22 cellular contexts compared by ENCODE assay signal in the genomic region with DNA sequence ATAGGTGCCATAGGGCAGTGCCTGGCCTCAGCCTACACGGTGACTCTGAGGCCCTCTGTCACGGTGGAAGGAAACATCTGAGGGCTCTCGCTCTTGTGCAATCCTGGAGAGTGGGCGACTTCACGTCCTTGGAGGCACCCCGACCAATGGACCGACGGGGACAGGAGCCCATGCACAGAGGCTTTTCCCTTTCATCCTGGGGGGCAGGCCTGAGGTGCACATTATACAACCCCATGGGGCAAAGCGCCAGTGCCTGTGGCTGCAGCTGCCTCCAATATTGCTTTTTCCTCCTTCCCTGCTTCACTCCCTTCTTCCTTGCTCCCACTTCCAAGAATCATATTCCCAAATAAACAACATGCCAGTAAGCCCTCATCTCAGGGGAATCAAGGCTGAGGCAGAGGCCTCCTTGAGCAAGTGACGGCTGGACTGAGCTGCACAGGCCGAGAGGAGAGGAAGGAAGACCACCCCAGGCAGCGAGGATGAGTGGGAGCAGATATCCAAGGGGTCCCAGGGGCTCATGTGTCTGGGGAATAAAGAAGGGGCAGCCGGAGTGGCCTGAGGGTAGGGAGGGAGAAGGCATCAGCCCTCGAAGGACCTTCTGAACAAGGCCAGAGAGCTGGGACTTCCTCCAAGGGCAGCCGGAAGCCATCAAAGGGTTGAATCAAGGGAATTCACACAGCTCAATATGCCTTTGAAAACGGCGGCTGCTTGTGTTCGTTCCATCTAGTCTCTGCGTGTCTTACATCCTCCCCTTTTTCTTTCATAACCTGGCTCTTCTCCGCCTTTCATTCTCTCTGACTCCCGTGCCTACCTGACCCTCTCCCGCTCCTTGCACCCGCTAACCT. TPM values are rescaled to one million over a fixed set of nuclear protein-coding genes. Genes with fewer than 3 reads are reported as not detected.
DNase-seq lines count a peak whose midpoint lies in the region; TF ChIP-seq lines count a peak whose summit lies in the region.
"Had no signal": no experiment of that assay in that cellular context is flagged by ENCODE, and none has a peak within 500 bp of the region (broad histone marks: within the 10 kb centered on the region; RNA-seq: fewer than 3 reads in every experiment).

No MANE protein-coding gene starts in this region.

- peak overlapping the region; percentile 33 for H2BK15ac ChIP-seq in neuronal stem cell (ENCODE audit: low read length)

- H3K9ac ChIP-seq in neuronal stem cell (ENCODE audit: low read depth, low read length, poor library complexity) = no peak overlapping the region
- H3K9ac ChIP-seq: GM23248, KMS-11 had no signal

- CTCF ChIA-PET in activated naive CD4-positive, alpha-beta T cell treated with anti-CD3 and anti-CD28 coated beads, Interleukin-2, amount 10 ng/mL, durations not matched to agents 7 days and 5 days (lab: Charles Lee) = no interaction called here

- H3K9me3 ChIP-seq in neuronal stem cell (replicated peaks in 1 of 2; ENCODE audit: control insufficient read depth in 2 of 2, insufficient read depth in 1 of 2, low read depth in 1 of 2, low read length in 2 of 2) = peaks cover 0 to 4% of the 10 kb centered on the region in 2 donors
- no peaks in the 10 kb centered on the region for H3K9me3 ChIP-seq in vagina

- H2AFZ ChIP-seq in neuronal stem cell (ENCODE audit: low read length) = no peak overlapping the region
- H2AFZ ChIP-seq: GM23248 had no signal

- H4K91ac ChIP-seq in neuronal stem cell (ENCODE audit: low read depth, low read length, poor library complexity) = peak overlapping the region; percentile 60

- H3K27ac Mint-ChIP-seq in activated naive CD4-positive, alpha-beta T cell treated with anti-CD3 and anti-CD28 coated beads, Interleukin-2, amount 50 U/mL, for 24 hours = peak overlapping the region; percentile 43
- no peak overlapping the region for H3K27ac Mint-ChIP-seq in activated naive CD4-positive, alpha-beta T cell treated with anti-CD3 and anti-CD28 coated beads, Interleukin-2, amount 10 ng/mL, durations not matched to agents 7 days and 5 days
- H3K27ac Mint-ChIP-seq: CD4-positive, alpha-beta T cell had no signal

- no peak for TF ChIP-seq CTCF in vagina (IDR thresholded peaks at IDR 0.05)

- no peak overlapping the region for H4K8ac ChIP-seq in neuronal stem cell (ENCODE audit: low read depth, low read length)

- H3K27me3 ChIP-seq in neuronal stem cell (ENCODE audit: control insufficient read depth in 3 of 3, insufficient read depth in 3 of 3, low read depth in 1 of 3, low read length in 3 of 3) (no peaks in the 10 kb centered on the region), vagina (no peaks in the 10 kb centered on the region)

- H2BK5ac ChIP-seq in neuronal stem cell (ENCODE audit: low read length) = no peak overlapping the region

- intact Hi-C loops in vagina (cut with DNase I) = no loop called here

- H3K79me1 ChIP-seq in neuronal stem cell (ENCODE audit: low read depth, low read length) = no peaks in the 10 kb centered on the region

- H3K18ac ChIP-seq in neuronal stem cell (ENCODE audit: low read length) = peak overlapping the region; percentile 48

- TF ChIP-seq POLR2A in vagina (IDR thresholded peaks at IDR 0.05) = no peak

- H3K27ac ChIP-seq in neuronal stem cell (replicated peaks; ENCODE audit: low read length) = no peak overlapping the region
- H3K27ac ChIP-seq in vagina = no peak overlapping the region
- H3K27ac ChIP-seq: GM23248, KMS-11 had no signal

- H3K4ac ChIP-seq in neuronal stem cell (ENCODE audit: low read length) = no peak overlapping the region

- H3K4me1 ChIP-seq in neuronal stem cell (ENCODE audit: control insufficient read depth in 2 of 2, insufficient read depth in 1 of 2, low read depth in 1 of 2, low read length in 2 of 2) (peaks cover 0 to 11% of the 10 kb centered on the region in 2 donors), vagina (no peaks in the 10 kb centered on the region)

- H3K9me3 Mint-ChIP-seq in activated naive CD4-positive, alpha-beta T cell treated with anti-CD3 and anti-CD28 coated beads, Interleukin-2, amount 50 U/mL, for 24 hours = no peaks in the 10 kb centered on the region
- H3K9me3 Mint-ChIP-seq in activated naive CD4-positive, alpha-beta T cell treated with anti-CD3 and anti-CD28 coated beads, Interleukin-2, amount 10 ng/mL, durations not matched to agents 7 days and 5 days = no peaks in the 10 kb centered on the region
- H3K9me3 Mint-ChIP-seq: CD4-positive, alpha-beta T cell had no signal

- no peak overlapping the region for H3K4me3 ChIP-seq in neuronal stem cell (ENCODE audit: low read length in 2 of 2)
- no peak overlapping the region for H3K4me3 ChIP-seq in vagina
- H3K4me3 ChIP-seq: GM23248 had no signal

- no peak overlapping the region for H2BK120ac ChIP-seq in neuronal stem cell (ENCODE audit: low read depth, low read length)

- no peak overlapping the region for H3K4me3 Mint-ChIP-seq in activated naive CD4-positive, alpha-beta T cell treated with anti-CD3 and anti-CD28 coated beads, Interleukin-2, amount 50 U/mL, for 24 hours
- no peak overlapping the region for H3K4me3 Mint-ChIP-seq in activated naive CD4-positive, alpha-beta T cell treated with anti-CD3 and anti-CD28 coated beads, Interleukin-2, amount 10 ng/mL, durations not matched to agents 7 days and 5 days
- H3K4me3 Mint-ChIP-seq: CD4-positive, alpha-beta T cell; IgD-negative memory B cell had no signal

- no peaks in the 10 kb centered on the region for H3K4me1 Mint-ChIP-seq in activated naive CD4-positive, alpha-beta T cell treated with anti-CD3 and anti-CD28 coated beads, Interleukin-2, amount 50 U/mL, for 24 hours
- H3K4me1 Mint-ChIP-seq in activated naive CD4-positive, alpha-beta T cell treated with anti-CD3 and anti-CD28 coated beads, Interleukin-2, amount 10 ng/mL, durations not matched to agents 7 days and 5 days = no peaks in the 10 kb centered on the region
- H3K4me1 Mint-ChIP-seq: IgD-negative memory B cell had no signal

- peak overlapping the region; percentile 18 for H3K23ac ChIP-seq in neuronal stem cell (ENCODE audit: low read depth, low read length, poor library complexity)

- H2BK12ac ChIP-seq in neuronal stem cell (ENCODE audit: low read length) = peak overlapping the region; percentile 97

- DNase-seq in activated naive CD4-positive, alpha-beta T cell treated with anti-CD3 and anti-CD28 coated beads, Interleukin-2, amount 10 ng/mL, durations not matched to agents 7 days and 5 days = no peak
- DNase-seq in left kidney (ENCODE audit: low read depth, low spot score) (peak; percentile 43), neuronal stem cell (ENCODE audit: low spot score) (no peak), vagina (ENCODE audit: extremely low spot score in 2 of 2) (peak; percentile 47 to 55), SKM-1 (lab: John Stamatoyannopoulos, UW; ENCODE audit: unreplicated experiment) (no peak), A172 (ENCODE audit: low spot score) (no peak)
- no peak for DNase-seq in stimulated activated naive CD4-positive, alpha-beta T cell (lab: John Stamatoyannopoulos, UW)
- DNase-seq: 8988T; CD4-positive, alpha-beta T cell; DMS53; GM23248; HCEC 1CT; MM.1S; NCI-H1694; NCI-H2081; NCI-H2227 treated with DMSO at 0.1 percent for 48 hours; NCI-H526 treated with DMSO at 0.1 percent for 48 hours; Right ventricle myocardium superior; RPMI8226 had no signal

- no CpG with 5 or more reads among the region's 23 CpGs for WGBS in neuronal stem cell (ENCODE audit: extremely low coverage in 2 of 2, insufficient read length in 2 of 2, insufficient replicate concordance in 1 of 2), 2 donors

- H3K36me3 Mint-ChIP-seq in activated naive CD4-positive, alpha-beta T cell treated with anti-CD3 and anti-CD28 coated beads, Interleukin-2, amount 50 U/mL, for 24 hours = no peaks in the 10 kb centered on the region
- H3K36me3 Mint-ChIP-seq in activated naive CD4-positive, alpha-beta T cell treated with anti-CD3 and anti-CD28 coated beads, Interleukin-2, amount 10 ng/mL, durations not matched to agents 7 days and 5 days = no peaks in the 10 kb centered on the region
- H3K36me3 Mint-ChIP-seq: IgD-negative memory B cell had no signal

- H3K27me3 Mint-ChIP-seq in activated naive CD4-positive, alpha-beta T cell treated with anti-CD3 and anti-CD28 coated beads, Interleukin-2, amount 50 U/mL, for 24 hours = peaks cover 11% of the 10 kb centered on the region
- peaks cover 12% of the 10 kb centered on the region for H3K27me3 Mint-ChIP-seq in activated naive CD4-positive, alpha-beta T cell treated with anti-CD3 and anti-CD28 coated beads, Interleukin-2, amount 10 ng/mL, durations not matched to agents 7 days and 5 days

- H3K4me2 ChIP-seq in neuronal stem cell (ENCODE audit: insufficient read depth, low read length, poor library complexity, severe bottlenecking) = no peak overlapping the region
- H3K4me2 ChIP-seq: KMS-11 had no signal

- no peak overlapping the region for H3K14ac ChIP-seq in neuronal stem cell (ENCODE audit: low read length)

- peak overlapping the region; percentile 26 for H2AK5ac ChIP-seq in neuronal stem cell (ENCODE audit: low read depth, low read length)

- no peaks in the 10 kb centered on the region for H3K36me3 ChIP-seq in neuronal stem cell (replicated peaks in 1 of 2; ENCODE audit: control insufficient read depth in 2 of 2, insufficient read depth in 2 of 2, low read length in 2 of 2)
- H3K36me3 ChIP-seq in vagina = no peaks in the 10 kb centered on the region

RNA-seq across cellular contexts. Expression of a gene that starts 42.6 kb away (rescaled TPM):
- polyA plus RNA-seq in neuronal stem cell (2013, experiment 1 of 2) = 4,161 TPM
- 4,332 TPM for polyA plus RNA-seq in neuronal stem cell (2013, experiment 2 of 2)
- total RNA-seq in vagina = 571 TPM
- 351 and 1,058 TPM in 2 replicates for total RNA-seq in A172 (2014; rRNA removed; shearing (Covaris generic))

RNA-seq across cellular contexts. Expression of a gene that starts 52.5 kb away (rescaled TPM):
- polyA plus RNA-seq in neuronal stem cell (2013, experiment 1 of 2) = 1.3 TPM
- 1.1 TPM for polyA plus RNA-seq in neuronal stem cell (2013, experiment 2 of 2)
- 3.4 TPM for total RNA-seq in vagina
- 0.72 and 1.3 TPM in 2 replicates for total RNA-seq in A172 (2014; rRNA removed; shearing (Covaris generic))
- total RNA-seq: GM23248 had no signal

Comparison
In these comparisons a context has a peak if more than half of its experiments do, and no peak if none do; other contexts are left out.
1. DNase-seq: peak in left kidney (single experiment) and vagina (2 of 2); none in activated naive CD4-positive, alpha-beta T cell treated with anti-CD3 and anti-CD28 coated beads, Interleukin-2, amount 10 ng/mL, durations not matched to agents 7 days and 5 days (single experiment), neuronal stem cell (single experiment), SKM-1 (single experiment), stimulated activated naive CD4-positive, alpha-beta T cell (0 of 6) and A172 (single experiment).